21 cellular contexts compared by ENCODE assay signal in the genomic region with DNA sequence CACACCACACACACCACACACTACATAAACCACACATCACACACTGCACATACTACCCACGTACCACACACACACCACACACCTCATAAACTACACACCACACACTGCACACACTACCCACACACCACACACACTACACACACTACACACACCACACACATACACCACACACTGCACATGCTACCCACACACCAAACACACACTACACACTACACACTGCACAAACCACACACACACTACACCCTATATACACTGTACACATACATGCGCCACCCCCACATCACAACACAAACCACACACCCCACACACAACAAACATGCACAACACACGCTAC. TPM values are rescaled to one million over a fixed set of nuclear protein-coding genes. Genes with fewer than 3 reads are reported as not detected.
DNase-seq lines count a peak whose midpoint lies in the region; ATAC-seq, FAIRE-seq and TF ChIP-seq lines count a peak whose summit lies in the region.
"Had no signal": no experiment of that assay in that cellular context is flagged by ENCODE, and none has a peak within 500 bp of the region (broad histone marks: within the 10 kb centered on the region; RNA-seq: fewer than 3 reads in every experiment).

No MANE protein-coding gene starts in this region.

- H3K4ac ChIP-seq in mesendoderm (ENCODE audit: low read depth, low read length) = no peak overlapping the region

- H3K4me1 ChIP-seq in HepG2 (ENCODE audit: insufficient read depth, low read length) (peaks cover 36% of the 10 kb centered on the region), right lobe of liver (no peaks in the 10 kb centered on the region), mesendoderm (ENCODE audit: control insufficient read depth, low read depth, low read length) (no peaks in the 10 kb centered on the region)
- H3K4me1 ChIP-seq: HAP-1 had no signal

- H3K27ac Mint-ChIP-seq in endothelial cell (ENCODE audit: unreplicated experiment) = no peak overlapping the region
- H3K27ac Mint-ChIP-seq: CD14-positive monocyte; CD8-positive, alpha-beta T cell; HFFc6 had no signal

- CTCF ChIA-PET in HepG2 (lab: Yijun Ruan, JAX; ENCODE audit: low intra/inter-chr PET ratio, low total read pairs) = no interaction called here

- no peaks in the 10 kb centered on the region for H3K4me1 Mint-ChIP-seq in endothelial cell (ENCODE audit: unreplicated experiment)

- H3K9me3 ChIP-seq in HepG2 (ENCODE audit: low read length) (no peaks in the 10 kb centered on the region), right lobe of liver (no peaks in the 10 kb centered on the region), SU-DHL-6 (ENCODE audit: insufficient read depth, low read length) (no peaks in the 10 kb centered on the region)
- H3K9me3 ChIP-seq: HAP-1 had no signal

- H3K27ac ChIP-seq in HepG2 (ENCODE audit: extremely low read length, insufficient read depth, low read length) (no peak overlapping the region), right lobe of liver (no peak overlapping the region), SU-DHL-6 (ENCODE audit: low read depth, low read length) (peak overlapping the region; percentile 87), mesendoderm (ENCODE audit: low read depth, low read length) (no peak overlapping the region)
- H3K27ac ChIP-seq: 22Rv1, HL-60 had no signal

- H4K8ac ChIP-seq in mesendoderm (ENCODE audit: low read depth, low read length) = no peak overlapping the region

- H2AFZ ChIP-seq in HepG2 (ENCODE audit: low read length) = no peak overlapping the region
- no peak overlapping the region for H2AFZ ChIP-seq in SU-DHL-6 (ENCODE audit: low read depth, low read length, severe bottlenecking)

- H3K4me3 Mint-ChIP-seq in endothelial cell (ENCODE audit: unreplicated experiment) = no peak overlapping the region
- H3K4me3 Mint-ChIP-seq: CD14-positive monocyte; CD8-positive, alpha-beta T cell; HFFc6 had no signal

- H3K79me1 ChIP-seq in mesendoderm (ENCODE audit: low read length) = no peaks in the 10 kb centered on the region

- H3K36me3 ChIP-seq in HepG2 (replicated peaks in 1 of 2; ENCODE audit: control insufficient read depth in 1 of 2, insufficient read depth in 2 of 2, low read length in 2 of 2) (no peaks in the 10 kb centered on the region), right lobe of liver (no peaks in the 10 kb centered on the region), SU-DHL-6 (ENCODE audit: low read length) (no peaks in the 10 kb centered on the region), mesendoderm (ENCODE audit: control insufficient read depth, insufficient read depth, low read length) (no peaks in the 10 kb centered on the region)
- H3K36me3 ChIP-seq: HAP-1 had no signal

- H3K4me2 ChIP-seq in HepG2 (ENCODE audit: low read depth, low read length) = no peak overlapping the region
- H3K4me2 ChIP-seq in SU-DHL-6 (ENCODE audit: low read depth, low read length, poor library complexity, severe bottlenecking) = peak overlapping the region; percentile 46
- no peak overlapping the region for H3K4me2 ChIP-seq in mesendoderm (ENCODE audit: low read length)

- in situ Hi-C loops in HepG2 (cut with HindIII; ENCODE audit: extremely low pct_ligation_motif_present, low pct_unique_long_range_greater_than_20kb) = no loop called here

- no peak overlapping the region for H3K18ac ChIP-seq in mesendoderm (ENCODE audit: low read length)

- POLR2A ChIA-PET in HepG2 (lab: Yijun Ruan, JAX) = no interaction called here

- no peaks in the 10 kb centered on the region for H3K9me3 Mint-ChIP-seq in endothelial cell (ENCODE audit: unreplicated experiment)
- H3K9me3 Mint-ChIP-seq: CD14-positive monocyte; CD8-positive, alpha-beta T cell; HFFc6 had no signal

- H2BK15ac ChIP-seq in mesendoderm (replicated peaks; ENCODE audit: low read depth) = no peak overlapping the region

- 79% methylated on average over 3 of the region's 3 CpGs for WGBS in HepG2 (ENCODE audit: low lambda C conversion rate)
- WGBS in right lobe of liver (ENCODE audit: insufficient coverage, low coverage, low lambda C conversion rate, missing lambda C conversion rate) = 94% methylated on average over 3 of the region's 3 CpGs
- WGBS in mesendoderm (ENCODE audit: extremely low coverage, insufficient coverage, low lambda C conversion rate) = 100% methylated on average over 2 of the region's 3 CpGs

- no peak for TF ChIP-seq CTCF in HepG2 (CRISPR knock-in tag; IDR thresholded peaks at IDR 0.05)
- no peak for TF ChIP-seq CTCF in right lobe of liver (IDR thresholded peaks at IDR 0.05)
- no peak for TF ChIP-seq CTCF in SU-DHL-6 (IDR thresholded peaks at IDR 0.05; ENCODE audit: insufficient read depth, low read length, poor library complexity, severe bottlenecking)
- TF ChIP-seq CTCF in endothelial cell (IDR thresholded peaks at IDR 0.05; ENCODE audit: unreplicated experiment) = no peak

- no peak overlapping the region for H3K56ac ChIP-seq in mesendoderm (ENCODE audit: low read length)

- no peaks in the 10 kb centered on the region for H3K27me3 Mint-ChIP-seq in endothelial cell (ENCODE audit: unreplicated experiment)

- H3K79me2 ChIP-seq in HepG2 (ENCODE audit: insufficient read depth, low read length) (no peaks in the 10 kb centered on the region), SU-DHL-6 (ENCODE audit: insufficient read depth, low read length) (no peaks in the 10 kb centered on the region), mesendoderm (ENCODE audit: control insufficient read depth, insufficient read depth, low read length) (no peaks in the 10 kb centered on the region)

- H2BK120ac ChIP-seq in mesendoderm (ENCODE audit: low read depth, low read length) = no peak overlapping the region

- H2BK5ac ChIP-seq in mesendoderm (ENCODE audit: low read length) = no peak overlapping the region

- peak overlapping the region; percentile 25 for H2AK5ac ChIP-seq in mesendoderm (ENCODE audit: low read length)

- no peak for TF ChIP-seq EP300 in HepG2 (IDR thresholded peaks at IDR 0.05; ENCODE audit: low read depth in 2 of 2, low read length in 2 of 2)
- no peak for TF ChIP-seq EP300 in HepG2 (CRISPR knock-in tag; IDR thresholded peaks at IDR 0.05; ENCODE audit: borderline replicate concordance)

- TF ChIP-seq RAD21 in HepG2 (CRISPR knock-in tag; IDR thresholded peaks at IDR 0.05) = no peak

- no peaks in the 10 kb centered on the region for H3K36me3 Mint-ChIP-seq in endothelial cell (ENCODE audit: low read depth, unreplicated experiment)
- H3K36me3 Mint-ChIP-seq: CD14-positive monocyte; CD8-positive, alpha-beta T cell had no signal

- FAIRE-seq in HepG2 (lab: Jason Lieb, UNC) = no peak
- FAIRE-seq: D721Med, GM19239 had no signal

- H3K9ac ChIP-seq in HepG2 (ENCODE audit: insufficient read depth, low read depth, low read length) (no peak overlapping the region), SU-DHL-6 (ENCODE audit: low read length) (no peak overlapping the region), mesendoderm (ENCODE audit: low read length) (no peak overlapping the region)

- no peak overlapping the region for H3K23ac ChIP-seq in mesendoderm (ENCODE audit: low read length)

- no peak for TF ChIP-seq POLR2A in HepG2 (IDR thresholded peaks at IDR 0.05; ENCODE audit: insufficient read depth in 1 of 2, low read depth in 2 of 2, low read length in 2 of 2)
- no peak for TF ChIP-seq POLR2A in right lobe of liver (IDR thresholded peaks at IDR 0.05)

- no peak overlapping the region for H3K4me3 ChIP-seq in HepG2 (replicated peaks in 1 of 3; ENCODE audit: insufficient read depth in 1 of 3, low read depth in 2 of 3, low read length in 3 of 3)
- no peak overlapping the region for H3K4me3 ChIP-seq in right lobe of liver
- no peak overlapping the region for H3K4me3 ChIP-seq in SU-DHL-6 (ENCODE audit: insufficient read depth, low read length, poor library complexity, severe bottlenecking)
- no peak overlapping the region for H3K4me3 ChIP-seq in mesendoderm (ENCODE audit: low read length)
- H3K4me3 ChIP-seq: HAP-1 had no signal

- ATAC-seq in HepG2 (no peak), right lobe of liver (no peak)
- ATAC-seq: CD8-positive, alpha-beta T cell had no signal

- DNase-seq in HepG2 (ENCODE audit: low spot score) (no peak), right lobe of liver (no peak), mesendoderm (no peak), LoVo (ENCODE audit: low spot score) (no peak), endothelial cell (ENCODE audit: low spot score) (no peak), KG1 (lab: John Stamatoyannopoulos, UW) (no peak)
- DNase-seq: AML-193; CD8-positive, alpha-beta T cell; COR-L47; DMS153; DMS79 treated with DMSO at 0.1 percent for 48 hours; GDM1; GOT3; HFFc6 had no signal

- H3K27me3 ChIP-seq in HepG2 (ENCODE audit: control insufficient read depth in 1 of 2, insufficient read depth in 2 of 2, low read length in 2 of 2) (peaks cover 6 to 26% of the 10 kb centered on the region in 2 experiments), right lobe of liver (no peaks in the 10 kb centered on the region), SU-DHL-6 (ENCODE audit: low read length) (no peaks in the 10 kb centered on the region), mesendoderm (ENCODE audit: insufficient read depth, low read length, poor library complexity) (no peaks in the 10 kb centered on the region)

- H3K9me2 ChIP-seq in SU-DHL-6 (replicated peaks; ENCODE audit: insufficient read depth, low read length) = no peaks in the 10 kb centered on the region

- H4K20me1 ChIP-seq in HepG2 (ENCODE audit: insufficient read depth, low read length) (no peaks in the 10 kb centered on the region), SU-DHL-6 (ENCODE audit: low read depth, low read length) (no peaks in the 10 kb centered on the region)

- H4K5ac ChIP-seq in mesendoderm (ENCODE audit: low read length) = no peak overlapping the region

- BruUV-seq in HepG2 (replicated peaks; lab: Mats Ljungman, UMichigan) = no TSS peak

- intact Hi-C loops in HepG2 (cut with micrococcal nuclease; ENCODE audit: unreplicated experiment) = no loop called here
- intact Hi-C loops in right lobe of liver (cut with DNase I) = no loop called here

- peaks cover 33% of the 10 kb centered on the region for H3F3A ChIP-seq in SU-DHL-6 (ENCODE audit: insufficient read depth)

RNA-seq across cellular contexts. Expression of a gene that starts 5.5 kb away (rescaled TPM):
- total RNA-seq in HepG2 (2016; rRNA removed; fragmentation: Illumina TruSeq; extraction: Trizol) (0.80 and 1.3 TPM in 2 replicates), right lobe of liver (under 1 TPM in 1 of 6 experiments, not detected in 5; 0.40 TPM), endothelial cell (ENCODE audit: unreplicated experiment) (not detected)
- 0.26 and 0.71 TPM in 2 replicates for total RNA-seq in HepG2 (2016; cell fraction: cytosol; rRNA removed; fragmentation: Illumina TruSeq; extraction: Trizol; ENCODE audit: low read depth)
- total RNA-seq in HepG2 (2016; cell fraction: insoluble cytoplasmic fraction; rRNA removed; fragmentation: Illumina TruSeq; extraction: Trizol) = 0.56 and 0.87 TPM in 2 replicates
- 0.59 and 1.5 TPM in 2 replicates for total RNA-seq in HepG2 (2016; cell fraction: membrane; rRNA removed; fragmentation: Illumina TruSeq; extraction: Trizol)
- total RNA-seq in HepG2 (2016; cell fraction: nucleus; rRNA removed; fragmentation: Illumina TruSeq; extraction: Trizol) = 1.6 and 2.6 TPM in 2 replicates
- 0.17 and 0.20 TPM in 2 replicates for polyA plus RNA-seq in HepG2 (2011; rRNA removed)
- 0.13 and 0.27 TPM in 2 replicates for polyA plus RNA-seq in HepG2 (2011; cell fraction: cytosol; rRNA removed)
- polyA plus RNA-seq in HepG2 (2011; cell fraction: nucleus; rRNA removed) = 0.40 and 0.93 TPM in 2 replicates
- polyA plus RNA-seq in HepG2 (2012) = not detected in 2 replicates
- 0.70 TPM in 2 replicates for polyA plus RNA-seq in HepG2 (2016; cell fraction: cytosol; fragmentation: Illumina TruSeq; extraction: Trizol; ENCODE audit: low read depth)
- polyA plus RNA-seq in HepG2 (2016; cell fraction: insoluble cytoplasmic fraction; fragmentation: Illumina TruSeq; extraction: Trizol; ENCODE audit: low read depth) = 0.38 and 1.3 TPM in 2 replicates
- polyA plus RNA-seq in HepG2 (2016; cell fraction: membrane; fragmentation: Illumina TruSeq; extraction: Trizol; ENCODE audit: low read depth) = 0.24 and 0.97 TPM in 2 replicates
- 0.82 and 1.5 TPM in 2 replicates for polyA plus RNA-seq in HepG2 (2016; cell fraction: nucleus; fragmentation: Illumina TruSeq; extraction: Trizol; ENCODE audit: insufficient read depth, low read depth)
- polyA minus RNA-seq in HepG2 (2011; rRNA and poly(A)+ RNA removed; ENCODE audit: low replicate concordance) = not detected in 2 replicates
- not detected in 2 replicates for polyA minus RNA-seq in HepG2 (2011; cell fraction: cytosol; rRNA and poly(A)+ RNA removed)
- 0.64 and 0.75 TPM in 2 replicates for polyA minus RNA-seq in HepG2 (2011; cell fraction: nucleus; rRNA and poly(A)+ RNA removed)
- polyA plus RNA-seq in mesendoderm (2013, experiment 1 of 2) = 0.06 TPM
- not detected for polyA plus RNA-seq in mesendoderm (2013, experiment 2 of 2)
- total RNA-seq: CD8-positive, alpha-beta T cell; HFFc6 had no signal
- polyA plus RNA-seq: CD14-positive monocyte had no signal

RNA-seq across cellular contexts. Expression of a gene that starts 15.2 kb away (rescaled TPM):
- total RNA-seq in HepG2 (2016; rRNA removed; fragmentation: Illumina TruSeq; extraction: Trizol) = 25.7 and 47.6 TPM in 2 replicates
- total RNA-seq in HepG2 (2016; cell fraction: cytosol; rRNA removed; fragmentation: Illumina TruSeq; extraction: Trizol; ENCODE audit: low read depth) = 25.4 and 32.6 TPM in 2 replicates
- total RNA-seq in HepG2 (2016; cell fraction: insoluble cytoplasmic fraction; rRNA removed; fragmentation: Illumina TruSeq; extraction: Trizol) = 29.6 and 46.4 TPM in 2 replicates
- 20.2 and 24.3 TPM in 2 replicates for total RNA-seq in HepG2 (2016; cell fraction: membrane; rRNA removed; fragmentation: Illumina TruSeq; extraction: Trizol)
- total RNA-seq in HepG2 (2016; cell fraction: nucleus; rRNA removed; fragmentation: Illumina TruSeq; extraction: Trizol) = 34.1 and 40.9 TPM in 2 replicates
- 36.1 and 73.0 TPM in 2 replicates for polyA plus RNA-seq in HepG2 (2011; rRNA removed)
- 15.0 and 69.5 TPM in 2 replicates for polyA plus RNA-seq in HepG2 (2011; cell fraction: cytosol; rRNA removed)
- polyA plus RNA-seq in HepG2 (2011; cell fraction: nucleus; rRNA removed) = 13.2 and 42.5 TPM in 2 replicates
- polyA plus RNA-seq in HepG2 (2012) = 6.0 and 30.6 TPM in 2 replicates
- 29.7 and 32.2 TPM in 2 replicates for polyA plus RNA-seq in HepG2 (2016; cell fraction: cytosol; fragmentation: Illumina TruSeq; extraction: Trizol; ENCODE audit: low read depth)
- polyA plus RNA-seq in HepG2 (2016; cell fraction: insoluble cytoplasmic fraction; fragmentation: Illumina TruSeq; extraction: Trizol; ENCODE audit: low read depth) = 44.0 and 52.6 TPM in 2 replicates
- polyA plus RNA-seq in HepG2 (2016; cell fraction: membrane; fragmentation: Illumina TruSeq; extraction: Trizol; ENCODE audit: low read depth) = 28.8 and 30.2 TPM in 2 replicates
- 111 and 114 TPM in 2 replicates for polyA plus RNA-seq in HepG2 (2016; cell fraction: nucleus; fragmentation: Illumina TruSeq; extraction: Trizol; ENCODE audit: insufficient read depth, low read depth)
- 150 TPM in 1 of 2 replicates, not detected in the other for polyA minus RNA-seq in HepG2 (2011; rRNA and poly(A)+ RNA removed; ENCODE audit: low replicate concordance)
- 10.9 and 30.2 TPM in 2 replicates for polyA minus RNA-seq in HepG2 (2011; cell fraction: cytosol; rRNA and poly(A)+ RNA removed)
- 9.2 and 18.0 TPM in 2 replicates for polyA minus RNA-seq in HepG2 (2011; cell fraction: nucleus; rRNA and poly(A)+ RNA removed)
- 100 to 1,000 TPM in 2 of 6 experiments, 10 to 100 TPM in 3, under 1 TPM in 1; 0.86 to 146 (median 65.3) TPM for total RNA-seq in right lobe of liver
- polyA plus RNA-seq in mesendoderm (2013, experiment 1 of 2) = not detected
- polyA plus RNA-seq in mesendoderm (2013, experiment 2 of 2) = 0.07 TPM
- 0.74 TPM for total RNA-seq in endothelial cell (ENCODE audit: unreplicated experiment)
- total RNA-seq: HFFc6 had no signal
- polyA plus RNA-seq: CD14-positive monocyte had no signal

RNA-seq across cellular contexts. Expression of a gene that starts 28.7 kb away (rescaled TPM):
- total RNA-seq in HepG2 (2016; rRNA removed; fragmentation: Illumina TruSeq; extraction: Trizol) = 44.8 and 54.9 TPM in 2 replicates
- 85.6 and 90.7 TPM in 2 replicates for total RNA-seq in HepG2 (2016; cell fraction: cytosol; rRNA removed; fragmentation: Illumina TruSeq; extraction: Trizol; ENCODE audit: low read depth)
- total RNA-seq in HepG2 (2016; cell fraction: insoluble cytoplasmic fraction; rRNA removed; fragmentation: Illumina TruSeq; extraction: Trizol) = 38.6 and 58.5 TPM in 2 replicates
- 116 and 121 TPM in 2 replicates for total RNA-seq in HepG2 (2016; cell fraction: membrane; rRNA removed; fragmentation: Illumina TruSeq; extraction: Trizol)
- 31.0 and 31.5 TPM in 2 replicates for total RNA-seq in HepG2 (2016; cell fraction: nucleus; rRNA removed; fragmentation: Illumina TruSeq; extraction: Trizol)
- polyA plus RNA-seq in HepG2 (2011; rRNA removed) = 94.9 and 106 TPM in 2 replicates
- polyA plus RNA-seq in HepG2 (2011; cell fraction: cytosol; rRNA removed) = 72.5 and 101 TPM in 2 replicates
- polyA plus RNA-seq in HepG2 (2011; cell fraction: nucleus; rRNA removed) = 179 and 216 TPM in 2 replicates
- polyA plus RNA-seq in HepG2 (2012) = 59.3 and 80.8 TPM in 2 replicates
- 180 and 204 TPM in 2 replicates for polyA plus RNA-seq in HepG2 (2016; cell fraction: cytosol; fragmentation: Illumina TruSeq; extraction: Trizol; ENCODE audit: low read depth)
- polyA plus RNA-seq in HepG2 (2016; cell fraction: insoluble cytoplasmic fraction; fragmentation: Illumina TruSeq; extraction: Trizol; ENCODE audit: low read depth) = 76.3 and 81.0 TPM in 2 replicates
- polyA plus RNA-seq in HepG2 (2016; cell fraction: membrane; fragmentation: Illumina TruSeq; extraction: Trizol; ENCODE audit: low read depth) = 201 and 210 TPM in 2 replicates
- polyA plus RNA-seq in HepG2 (2016; cell fraction: nucleus; fragmentation: Illumina TruSeq; extraction: Trizol; ENCODE audit: insufficient read depth, low read depth) = 122 and 131 TPM in 2 replicates
- polyA minus RNA-seq in HepG2 (2011; rRNA and poly(A)+ RNA removed; ENCODE audit: low replicate concordance) = 64.5 and 74.9 TPM in 2 replicates
- 28.8 and 32.4 TPM in 2 replicates for polyA minus RNA-seq in HepG2 (2011; cell fraction: cytosol; rRNA and poly(A)+ RNA removed)
- polyA minus RNA-seq in HepG2 (2011; cell fraction: nucleus; rRNA and poly(A)+ RNA removed) = 29.3 and 33.5 TPM in 2 replicates
- total RNA-seq in right lobe of liver = 10 to 100 TPM; 65.4 to 78.5 (median 75.7) TPM
- polyA plus RNA-seq in mesendoderm (2013, experiment 1 of 2) = 81.7 TPM
- polyA plus RNA-seq in mesendoderm (2013, experiment 2 of 2) = 79.2 TPM
- 92.2 TPM for total RNA-seq in endothelial cell (ENCODE audit: unreplicated experiment)

RNA-seq across cellular contexts. Expression of a gene that starts 31.5 kb away (rescaled TPM):
- total RNA-seq in HepG2 (2016; rRNA removed; fragmentation: Illumina TruSeq; extraction: Trizol) = 0.49 and 0.71 TPM in 2 replicates
- 0.53 and 1.0 TPM in 2 replicates for total RNA-seq in HepG2 (2016; cell fraction: cytosol; rRNA removed; fragmentation: Illumina TruSeq; extraction: Trizol; ENCODE audit: low read depth)
- 0.40 and 0.97 TPM in 2 replicates for total RNA-seq in HepG2 (2016; cell fraction: insoluble cytoplasmic fraction; rRNA removed; fragmentation: Illumina TruSeq; extraction: Trizol)
- 0.62 and 0.93 TPM in 2 replicates for total RNA-seq in HepG2 (2016; cell fraction: membrane; rRNA removed; fragmentation: Illumina TruSeq; extraction: Trizol)
- total RNA-seq in HepG2 (2016; cell fraction: nucleus; rRNA removed; fragmentation: Illumina TruSeq; extraction: Trizol) = 2.8 and 3.5 TPM in 2 replicates
- polyA plus RNA-seq in HepG2 (2011; rRNA removed) = 0.98 and 1.7 TPM in 2 replicates
- 0.49 and 0.85 TPM in 2 replicates for polyA plus RNA-seq in HepG2 (2011; cell fraction: cytosol; rRNA removed)
- 1.8 and 2.5 TPM in 2 replicates for polyA plus RNA-seq in HepG2 (2011; cell fraction: nucleus; rRNA removed)
- polyA plus RNA-seq in HepG2 (2012) = 0.66 and 0.72 TPM in 2 replicates
- polyA plus RNA-seq in HepG2 (2016; cell fraction: cytosol; fragmentation: Illumina TruSeq; extraction: Trizol; ENCODE audit: low read depth) = 0.19 and 0.31 TPM in 2 replicates
- polyA plus RNA-seq in HepG2 (2016; cell fraction: insoluble cytoplasmic fraction; fragmentation: Illumina TruSeq; extraction: Trizol; ENCODE audit: low read depth) = 0.82 and 1.2 TPM in 2 replicates
- polyA plus RNA-seq in HepG2 (2016; cell fraction: membrane; fragmentation: Illumina TruSeq; extraction: Trizol; ENCODE audit: low read depth) = 0.36 and 0.50 TPM in 2 replicates
- polyA plus RNA-seq in HepG2 (2016; cell fraction: nucleus; fragmentation: Illumina TruSeq; extraction: Trizol; ENCODE audit: insufficient read depth, low read depth) = 3.9 and 6.0 TPM in 2 replicates
- polyA minus RNA-seq in HepG2 (2011; rRNA and poly(A)+ RNA removed; ENCODE audit: low replicate concordance) = 1.6 and 2.4 TPM in 2 replicates
- 1.5 TPM in 1 of 2 replicates, not detected in the other for polyA minus RNA-seq in HepG2 (2011; cell fraction: cytosol; rRNA and poly(A)+ RNA removed)
- 0.64 and 0.99 TPM in 2 replicates for polyA minus RNA-seq in HepG2 (2011; cell fraction: nucleus; rRNA and poly(A)+ RNA removed)
- 1 to 10 TPM in 3 of 6 experiments, under 1 TPM in 3; 0.39 to 1.3 (median 0.96) TPM for total RNA-seq in right lobe of liver
- polyA plus RNA-seq in mesendoderm (2013, experiment 1 of 2) = 0.08 TPM
- 0.13 TPM for polyA plus RNA-seq in mesendoderm (2013, experiment 2 of 2)
- not detected for total RNA-seq in endothelial cell (ENCODE audit: unreplicated experiment)

RNA-seq across cellular contexts. Expression of a gene that starts 48.7 kb away (rescaled TPM):
- 14.2 and 29.2 TPM in 2 replicates for total RNA-seq in HepG2 (2016; rRNA removed; fragmentation: Illumina TruSeq; extraction: Trizol)
- total RNA-seq in HepG2 (2016; cell fraction: cytosol; rRNA removed; fragmentation: Illumina TruSeq; extraction: Trizol; ENCODE audit: low read depth) = 8.7 and 9.3 TPM in 2 replicates
- total RNA-seq in HepG2 (2016; cell fraction: insoluble cytoplasmic fraction; rRNA removed; fragmentation: Illumina TruSeq; extraction: Trizol) = 15.3 and 31.4 TPM in 2 replicates
- 15.2 and 21.9 TPM in 2 replicates for total RNA-seq in HepG2 (2016; cell fraction: membrane; rRNA removed; fragmentation: Illumina TruSeq; extraction: Trizol)
- total RNA-seq in HepG2 (2016; cell fraction: nucleus; rRNA removed; fragmentation: Illumina TruSeq; extraction: Trizol) = 43.9 and 48.2 TPM in 2 replicates
- 79.2 and 111 TPM in 2 replicates for polyA plus RNA-seq in HepG2 (2011; rRNA removed)
- polyA plus RNA-seq in HepG2 (2011; cell fraction: cytosol; rRNA removed) = 44.4 and 71.0 TPM in 2 replicates
- polyA plus RNA-seq in HepG2 (2011; cell fraction: nucleus; rRNA removed) = 93.8 and 94.9 TPM in 2 replicates
- polyA plus RNA-seq in HepG2 (2012) = 67.7 and 97.6 TPM in 2 replicates
- 15.7 and 17.3 TPM in 2 replicates for polyA plus RNA-seq in HepG2 (2016; cell fraction: cytosol; fragmentation: Illumina TruSeq; extraction: Trizol; ENCODE audit: low read depth)
- polyA plus RNA-seq in HepG2 (2016; cell fraction: insoluble cytoplasmic fraction; fragmentation: Illumina TruSeq; extraction: Trizol; ENCODE audit: low read depth) = 25.8 and 27.8 TPM in 2 replicates
- polyA plus RNA-seq in HepG2 (2016; cell fraction: membrane; fragmentation: Illumina TruSeq; extraction: Trizol; ENCODE audit: low read depth) = 21.9 and 23.9 TPM in 2 replicates
- polyA plus RNA-seq in HepG2 (2016; cell fraction: nucleus; fragmentation: Illumina TruSeq; extraction: Trizol; ENCODE audit: insufficient read depth, low read depth) = 110 and 128 TPM in 2 replicates
- 87.8 and 296 TPM in 2 replicates for polyA minus RNA-seq in HepG2 (2011; rRNA and poly(A)+ RNA removed; ENCODE audit: low replicate concordance)
- 103 and 111 TPM in 2 replicates for polyA minus RNA-seq in HepG2 (2011; cell fraction: cytosol; rRNA and poly(A)+ RNA removed)
- 64.0 and 64.9 TPM in 2 replicates for polyA minus RNA-seq in HepG2 (2011; cell fraction: nucleus; rRNA and poly(A)+ RNA removed)
- 100 to 1,000 TPM in 4 of 6 experiments, 10 to 100 TPM in 2; 96.6 to 138 (median 112) TPM for total RNA-seq in right lobe of liver
- polyA plus RNA-seq in mesendoderm (2013, experiment 1 of 2) = 93.8 TPM
- polyA plus RNA-seq in mesendoderm (2013, experiment 2 of 2) = 95.6 TPM
- total RNA-seq in endothelial cell (ENCODE audit: unreplicated experiment) = 35.9 TPM
